Comparison of ENCODE assay signal across 1 cellular context in the genomic region with DNA sequence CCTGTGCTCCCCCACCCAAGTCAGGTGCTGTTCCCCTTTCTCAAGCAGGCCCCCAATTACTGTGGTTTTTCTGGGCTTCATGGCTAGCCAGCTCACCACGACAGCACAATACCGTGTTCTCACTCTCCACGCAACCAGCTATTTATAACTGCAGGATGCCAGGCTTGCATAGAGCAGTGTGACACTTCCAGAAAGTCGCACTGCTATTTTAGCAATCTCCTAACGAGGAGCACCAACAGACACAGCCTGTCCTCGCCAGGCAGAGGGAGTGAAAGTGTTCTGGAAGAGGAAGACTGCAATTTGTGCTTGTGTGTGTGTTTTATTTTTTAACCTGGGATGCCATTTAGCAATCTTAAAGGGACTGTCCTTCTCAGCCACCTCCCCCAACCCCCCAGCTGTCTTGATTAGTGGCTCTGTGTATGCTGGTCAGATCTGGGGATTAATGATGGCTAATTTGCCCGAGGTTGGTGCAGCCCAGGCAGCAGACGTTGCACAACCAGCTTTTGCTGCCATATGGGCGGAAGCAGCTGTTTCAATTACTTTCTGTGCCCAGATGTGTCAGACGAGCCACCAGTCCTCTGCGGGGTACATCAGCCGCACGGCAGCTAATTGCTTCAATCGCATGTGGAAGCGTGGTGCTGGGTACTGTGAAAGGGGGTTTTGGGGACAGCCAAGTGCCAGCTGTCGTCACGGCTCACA.
TF ChIP-seq lines count a peak whose summit lies in the region.

No MANE protein-coding gene starts in this region.

TF ChIP-seq in H1, 55 proteins besides CTCF, POLR2A, EP300 and RAD21 (continued from another document):
- TF ChIP-seq SUZ12 (IDR thresholded peaks at IDR 0.05; ENCODE audit: low read length): no peak
- TF ChIP-seq BACH1 (IDR thresholded peaks at IDR 0.05; ENCODE audit: low read length): no peak
- TF ChIP-seq PHF8 (conservative IDR thresholded peaks at IDR 0.05; ENCODE audit: low read depth, low read length): no peak
- no peak for TF ChIP-seq NANOG (IDR thresholded peaks at IDR 0.05; ENCODE audit: insufficient read depth, low read depth, low read length, poor library complexity, severe bottlenecking)
- TF ChIP-seq SRF (IDR thresholded peaks at IDR 0.05; ENCODE audit: low read depth, low read length): no peak
- TF ChIP-seq SIX5 (IDR thresholded peaks at IDR 0.05; ENCODE audit: low read depth, low read length): no peak
- no peak for TF ChIP-seq TCF12 (IDR thresholded peaks at IDR 0.05; ENCODE audit: low read depth, low read length)
- TF ChIP-seq RFX5 (IDR thresholded peaks at IDR 0.05; ENCODE audit: borderline replicate concordance, low read depth, low read length): no peak
- TF ChIP-seq CREB1 (IDR thresholded peaks at IDR 0.05): no peak
- TF ChIP-seq RNF2 (IDR thresholded peaks at IDR 0.05; ENCODE audit: borderline replicate concordance, low read depth, low read length, missing control alignments, poor library complexity, severe bottlenecking): no peak
- no peak for TF ChIP-seq TAF7 (optimal IDR thresholded peaks at IDR 0.05; ENCODE audit: borderline replicate concordance, low read depth, low read length)
- no peak for TF ChIP-seq YY1 (IDR thresholded peaks at IDR 0.05; ENCODE audit: low read depth, low read length)
- TF ChIP-seq EZH2 (IDR thresholded peaks at IDR 0.05; ENCODE audit: low read depth, low read length, severe bottlenecking): no peak
- TF ChIP-seq SP2 (IDR thresholded peaks at IDR 0.05; ENCODE audit: low read length): no peak
- TF ChIP-seq POLR2AphosphoS5 (IDR thresholded peaks at IDR 0.05; ENCODE audit: low read depth, low read length): no peak
- TF ChIP-seq RBBP5 (IDR thresholded peaks at IDR 0.05; ENCODE audit: borderline replicate concordance, low read depth, low read length): no peak
- no peak for TF ChIP-seq HDAC6 (IDR thresholded peaks at IDR 0.05; ENCODE audit: low read depth, low read length)
- TF ChIP-seq, protein P1, sequence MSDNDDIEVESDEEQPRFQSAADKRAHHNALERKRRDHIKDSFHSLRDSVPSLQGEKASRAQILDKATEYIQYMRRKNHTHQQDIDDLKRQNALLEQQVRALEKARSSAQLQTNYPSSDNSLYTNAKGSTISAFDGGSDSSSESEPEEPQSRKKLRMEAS (IDR thresholded peaks at IDR 0.05): no peak
- TF ChIP-seq, protein P2, sequence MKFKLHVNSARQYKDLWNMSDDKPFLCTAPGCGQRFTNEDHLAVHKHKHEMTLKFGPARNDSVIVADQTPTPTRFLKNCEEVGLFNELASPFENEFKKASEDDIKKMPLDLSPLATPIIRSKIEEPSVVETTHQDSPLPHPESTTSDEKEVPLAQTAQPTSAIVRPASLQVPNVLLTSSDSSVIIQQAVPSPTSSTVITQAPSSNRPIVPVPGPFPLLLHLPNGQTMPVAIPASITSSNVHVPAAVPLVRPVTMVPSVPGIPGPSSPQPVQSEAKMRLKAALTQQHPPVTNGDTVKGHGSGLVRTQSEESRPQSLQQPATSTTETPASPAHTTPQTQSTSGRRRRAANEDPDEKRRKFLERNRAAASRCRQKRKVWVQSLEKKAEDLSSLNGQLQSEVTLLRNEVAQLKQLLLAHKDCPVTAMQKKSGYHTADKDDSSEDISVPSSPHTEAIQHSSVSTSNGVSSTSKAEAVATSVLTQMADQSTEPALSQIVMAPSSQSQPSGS (IDR thresholded peaks at IDR 0.05; ENCODE audit: low read length): no peak
